ENCODE assay signal across 11 cellular contexts in the genomic region with DNA sequence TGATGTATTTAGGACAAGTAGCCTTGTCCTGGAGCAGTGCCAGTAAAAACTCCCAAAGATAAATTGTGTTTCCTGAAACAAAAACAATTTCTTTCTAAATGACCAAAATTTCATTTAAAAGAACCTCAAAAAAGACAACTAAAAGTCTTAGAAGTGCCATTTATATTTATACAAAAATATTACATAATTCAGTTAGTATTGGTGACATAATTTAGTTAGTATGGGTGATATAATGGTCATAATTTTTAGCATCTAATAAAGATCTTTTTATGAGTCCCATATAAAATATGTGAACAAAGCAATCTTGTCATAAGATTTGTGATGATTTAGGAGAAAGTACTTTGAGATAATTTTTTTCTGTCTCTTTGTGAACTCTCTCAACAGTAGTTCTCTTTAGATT.
"Had no signal": no experiment of that assay in that cellular context is flagged by ENCODE, and none has a peak within 500 bp of the region (broad histone marks: within the 10 kb centered on the region; RNA-seq: fewer than 3 reads in every experiment).

No MANE protein-coding gene starts in this region.

- H3K27ac Mint-ChIP-seq: activated CD4-positive, alpha-beta memory T cell treated with anti-CD3 and anti-CD28 coated beads, Interleukin-2, amount 10 ng/mL, durations not matched to agents 7 days and 5 days; activated T-helper 2 cell treated with anti-CD3 and anti-CD28 coated beads, Interferon-gamma antibody, Interleukin-2, Interleukin-4, amounts not matched to agents 10 μg/mL and 5 μg/mL and 100 μg/mL, durations not matched to agents 14 hours and 24 hours and 36 hours; type B pancreatic cell had no signal

- H3K27ac ChIP-seq: epithelial cell of prostate had no signal

- DNase-seq: activated CD4-positive, alpha-beta memory T cell treated with anti-CD3 and anti-CD28 coated beads, Interleukin-2, amount 10 ng/mL, durations not matched to agents 7 days and 5 days; activated CD8-positive, alpha-beta memory T cell treated with anti-CD3 and anti-CD28 coated beads, Interleukin-2, amount 50 U/mL, for 48 hours; activated naive CD8-positive, alpha-beta T cell treated with anti-CD3 and anti-CD28 coated beads for 36 hours; anterior cingulate cortex; right cardiac atrium; substantia nigra had no signal

- H3K4me3 ChIP-seq: smooth muscle cell had no signal

- H3K9me3 Mint-ChIP-seq: activated CD4-positive, alpha-beta memory T cell treated with anti-CD3 and anti-CD28 coated beads, Interleukin-2, amount 10 ng/mL, durations not matched to agents 7 days and 5 days; activated naive CD8-positive, alpha-beta T cell treated with anti-CD3 and anti-CD28 coated beads for 36 hours; activated T-helper 2 cell treated with anti-CD3 and anti-CD28 coated beads, Interferon-gamma antibody, Interleukin-2, Interleukin-4, amounts not matched to agents 10 μg/mL and 5 μg/mL and 100 μg/mL, durations not matched to agents 14 hours and 24 hours and 36 hours; stimulated activated memory B cell treated with anti-CD40 and anti-IgM and Interleukin-4, amounts not matched to agents 10 μg/mL and 1 μg/mL and 100 μg/mL, for 72 hours; type B pancreatic cell had no signal

- H3K27me3 Mint-ChIP-seq: activated CD4-positive, alpha-beta memory T cell treated with anti-CD3 and anti-CD28 coated beads, Interleukin-2, amount 10 ng/mL, durations not matched to agents 7 days and 5 days; activated naive CD8-positive, alpha-beta T cell treated with anti-CD3 and anti-CD28 coated beads for 36 hours; stimulated activated memory B cell treated with anti-CD40 and anti-IgM and Interleukin-4, amounts not matched to agents 10 μg/mL and 1 μg/mL and 100 μg/mL, for 72 hours; type B pancreatic cell had no signal

- H3K4me3 Mint-ChIP-seq: activated CD4-positive, alpha-beta memory T cell treated with anti-CD3 and anti-CD28 coated beads, Interleukin-2, amount 10 ng/mL, durations not matched to agents 7 days and 5 days; activated naive CD8-positive, alpha-beta T cell treated with anti-CD3 and anti-CD28 coated beads for 36 hours; stimulated activated memory B cell treated with anti-CD40 and anti-IgM and Interleukin-4, amounts not matched to agents 10 μg/mL and 1 μg/mL and 100 μg/mL, for 72 hours; type B pancreatic cell had no signal

- ATAC-seq: right cardiac atrium; stimulated activated memory B cell treated with anti-CD40 and anti-IgM and Interleukin-4, amounts not matched to agents 10 μg/mL and 1 μg/mL and 100 μg/mL, for 72 hours had no signal
